ENCODE assay signal across 2 cellular contexts in the genomic region with DNA sequence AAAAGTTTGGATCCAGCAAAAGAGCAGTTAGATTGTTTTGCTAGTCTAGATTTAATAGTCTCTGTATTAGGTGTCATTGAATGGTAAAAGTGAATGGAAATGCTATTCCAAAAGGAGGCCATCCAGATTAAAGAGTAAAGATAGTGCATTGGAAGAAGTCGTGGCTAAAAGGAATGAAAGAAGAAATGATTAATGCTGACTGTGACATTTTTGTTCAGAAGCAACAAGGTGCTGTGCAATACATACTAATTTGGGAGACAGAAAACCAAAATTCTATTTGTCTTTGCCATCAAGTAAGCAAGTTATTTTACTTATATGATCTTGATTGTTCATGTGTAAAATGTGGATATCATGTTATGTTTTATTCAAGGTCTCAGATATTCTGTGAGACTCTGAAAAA.
A peak's percentile ranks its signal among the peaks of the same experiment; 100 is the strongest.
TF ChIP-seq lines count a peak whose summit lies in the region.

No MANE protein-coding gene starts in this region.

TF ChIP-seq in HepG2, 621 proteins besides CTCF, POLR2A, EP300 and RAD21:
- TF ChIP-seq MAFK (conservative IDR thresholded peaks at IDR 0.05 in 1 of 2, IDR thresholded peaks at IDR 0.05 in 1 of 2; ENCODE audit: low read length in 2 of 2) (peak; percentile 97 to 98), ZNF563 (CRISPR knock-in tag; IDR thresholded peaks at IDR 0.05) (no peak), MAFF (IDR thresholded peaks at IDR 0.05; ENCODE audit: low read depth, low read length) (peak; percentile 97)

TF ChIP-seq in K562, 482 proteins besides CTCF, POLR2A, EP300 and RAD21:
- TF ChIP-seq ZNF316 (IDR thresholded peaks at IDR 0.05) (peak; percentile 94), MAFK (IDR thresholded peaks at IDR 0.05; ENCODE audit: low read length) (peak; percentile 93), MAFG (tag; conservative IDR thresholded peaks at IDR 0.05) (peak; percentile 81), ZNF282 (CRISPR knock-in tag; IDR thresholded peaks at IDR 0.05) (no peak), C11orf30 (IDR thresholded peaks at IDR 0.05; ENCODE audit: low read depth) (peak; percentile 85), MAFF (IDR thresholded peaks at IDR 0.05; ENCODE audit: low read length) (peak; percentile 93)
- TF ChIP-seq, protein P1, sequence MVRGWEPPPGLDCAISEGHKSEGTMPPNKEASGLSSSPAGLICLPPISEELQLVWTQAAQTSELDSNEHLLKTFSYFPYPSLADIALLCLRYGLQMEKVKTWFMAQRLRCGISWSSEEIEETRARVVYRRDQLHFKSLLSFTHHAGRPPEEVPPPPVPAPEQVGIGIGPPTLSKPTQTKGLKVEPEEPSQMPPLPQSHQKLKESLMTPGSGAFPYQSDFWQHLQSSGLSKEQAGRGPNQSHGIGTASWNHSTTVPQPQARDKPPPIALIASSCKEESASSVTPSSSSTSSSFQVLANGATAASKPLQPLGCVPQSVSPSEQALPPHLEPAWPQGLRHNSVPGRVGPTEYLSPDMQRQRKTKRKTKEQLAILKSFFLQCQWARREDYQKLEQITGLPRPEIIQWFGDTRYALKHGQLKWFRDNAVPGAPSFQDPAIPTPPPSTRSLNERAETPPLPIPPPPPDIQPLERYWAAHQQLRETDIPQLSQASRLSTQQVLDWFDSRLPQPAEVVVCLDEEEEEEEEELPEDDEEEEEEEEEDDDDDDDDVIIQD (CRISPR knock-in tag; IDR thresholded peaks at IDR 0.05): no peak
TF ChIP-seq in K562: peak in this region for 5.
